Comparison of ENCODE assay signal across 1 cellular context in genomic region chr17:38702900-38703741, GRCh38.
TF ChIP-seq lines count a peak whose summit lies in the region.

No MANE protein-coding gene starts in this region.

TF ChIP-seq in K562, 482 proteins besides CTCF, POLR2A, EP300 and RAD21 (continues in another document):
- peak; percentile 2; the same call in 1 of the 2 replicates for TF ChIP-seq NFRKB (IDR thresholded peaks at IDR 0.05; ENCODE audit: low read depth)
- TF ChIP-seq RBM15 (IDR thresholded peaks at IDR 0.05; ENCODE audit: insufficient read depth, low read length), result no peak
- TF ChIP-seq TFAM (CRISPR knock-in tag; conservative IDR thresholded peaks at IDR 0.05), result no peak
- TF ChIP-seq WHSC1 (IDR thresholded peaks at IDR 0.05; ENCODE audit: low read length), result no peak
- no peak for TF ChIP-seq HOMEZ (CRISPR knock-in tag; IDR thresholded peaks at IDR 0.05)
- TF ChIP-seq NCOR1 (IDR thresholded peaks at IDR 0.05), result no peak
- no peak for TF ChIP-seq CEBPG (CRISPR knock-in tag; IDR thresholded peaks at IDR 0.05)
- no peak for TF ChIP-seq CEBPG (tag; conservative IDR thresholded peaks at IDR 0.05 in 1 of 2, IDR thresholded peaks at IDR 0.05 in 1 of 2)
- TF ChIP-seq HSF4 (CRISPR knock-in tag; IDR thresholded peaks at IDR 0.05; ENCODE audit: borderline replicate concordance), result no peak
- no peak for TF ChIP-seq PCBP1 (IDR thresholded peaks at IDR 0.05; ENCODE audit: low read depth, low read length, poor library complexity, severe bottlenecking)
- TF ChIP-seq KLF1 (tag; IDR thresholded peaks at IDR 0.05), result no peak
- peak; percentile 42 for TF ChIP-seq GTF3C2 (IDR thresholded peaks at IDR 0.05; ENCODE audit: borderline replicate concordance, extremely low read depth, insufficient read length)
- TF ChIP-seq ZBTB43 (CRISPR knock-in tag; IDR thresholded peaks at IDR 0.05), result no peak
- TF ChIP-seq ZNF318 (IDR thresholded peaks at IDR 0.05; ENCODE audit: borderline replicate concordance in 1 of 2, low read depth in 1 of 2), result no peak
- no peak for TF ChIP-seq YBX1 (IDR thresholded peaks at IDR 0.05)
- TF ChIP-seq CBFA2T3 (IDR thresholded peaks at IDR 0.05), result no peak
- no peak; a peak in 1 of 4 replicates for TF ChIP-seq SIN3A (IDR thresholded peaks at IDR 0.05; ENCODE audit: borderline replicate concordance in 2 of 2, control insufficient read depth in 1 of 2, low read depth in 2 of 2, low read length in 2 of 2)
- TF ChIP-seq HDAC1 (IDR thresholded peaks at IDR 0.05), result no peak
- TF ChIP-seq TAF9B (IDR thresholded peaks at IDR 0.05; ENCODE audit: partially characterized antibody), result no peak
- TF ChIP-seq CHAMP1 (IDR thresholded peaks at IDR 0.05), result no peak
- no peak for TF ChIP-seq CHD7 (IDR thresholded peaks at IDR 0.05; ENCODE audit: low read depth, low read length)
- TF ChIP-seq POLR2G (IDR thresholded peaks at IDR 0.05; ENCODE audit: low read depth, low read length), result no peak
- TF ChIP-seq TCF7 (IDR thresholded peaks at IDR 0.05; ENCODE audit: borderline replicate concordance), result no peak
- no peak for TF ChIP-seq ZNF551 (CRISPR knock-in tag; IDR thresholded peaks at IDR 0.05)
- TF ChIP-seq EWSR1 (IDR thresholded peaks at IDR 0.05; ENCODE audit: borderline replicate concordance, low read depth, partially characterized antibody), result no peak
